Comparison of ENCODE assay signal across 29 cellular contexts in genomic region chr18:5918196-5918595, GRCh38. TPM values are rescaled to one million over a fixed set of nuclear protein-coding genes. Genes with fewer than 3 reads are reported as not detected.
"Had no signal": no experiment of that assay in that cellular context is flagged by ENCODE, and none has a peak within 500 bp of the region (broad histone marks: within the 10 kb centered on the region; RNA-seq: fewer than 3 reads in every experiment).

No MANE protein-coding gene starts in this region.

- DNase-seq: colonic mucosa; effector CD8-positive, alpha-beta T cell; endodermal cell; foreskin fibroblast; gastrocnemius medialis; head of caudate nucleus; mammary epithelial cell; mesendoderm; midbrain; naive thymus-derived CD4-positive, alpha-beta T cell; occipital lobe; ovary; posterior cingulate gyrus; psoas muscle; right cardiac atrium; sigmoid colon; stimulated activated CD4-positive, alpha-beta T cell treated with anti-CD3 and anti-CD28 coated beads, Interleukin-2, amount 100 ng/mL, for 24 hours; stimulated activated CD4-positive, alpha-beta T cell treated with anti-CD3 and anti-CD28 coated beads, Interleukin-4, amount 100 ng/mL, for 4 hours; stimulated activated naive CD8-positive, alpha-beta T cell treated with anti-CD3 and anti-CD28 coated beads, Interleukin-15, Interleukin-2, amounts not matched to agents 100 U/mL and 50 U/mL, for 24 hours; substantia nigra; testis; tibial artery had no signal

- H3K4me3 Mint-ChIP-seq: dendritic cell treated with granulocyte-macrophage colony-stimulating factor and Interleukin-4, amounts not matched to agents 40 ng/mL and 50 ng/mL, for 4 days; endodermal cell; naive thymus-derived CD4-positive, alpha-beta T cell; nephron; stimulated activated memory B cell treated with anti-CD40 and anti-IgM and Interleukin-4, amounts not matched to agents 10 μg/mL and 1 μg/mL and 100 μg/mL, for 72 hours had no signal

- H3K36me3 ChIP-seq: colonic mucosa, gastrocnemius medialis, ovary, sigmoid colon, tibial artery, vagina had no signal

- H3K9me3 ChIP-seq: colonic mucosa, gastrocnemius medialis, ovary, psoas muscle, sigmoid colon, testis, tibial artery, vagina had no signal

- H3K36me3 Mint-ChIP-seq: naive thymus-derived CD4-positive, alpha-beta T cell; stimulated activated memory B cell treated with anti-CD40 and anti-IgM and Interleukin-4, amounts not matched to agents 10 μg/mL and 1 μg/mL and 100 μg/mL, for 72 hours had no signal

- H3K27ac ChIP-seq: colonic mucosa, epithelial cell of prostate, gastrocnemius medialis, ovary, psoas muscle, sigmoid colon, testis, tibial artery, vagina had no signal

- H3K27me3 Mint-ChIP-seq: dendritic cell treated with granulocyte-macrophage colony-stimulating factor and Interleukin-4, amounts not matched to agents 40 ng/mL and 50 ng/mL, for 4 days had no signal

- H3K9me3 Mint-ChIP-seq: dendritic cell treated with granulocyte-macrophage colony-stimulating factor and Interleukin-4, amounts not matched to agents 40 ng/mL and 50 ng/mL, for 4 days; endodermal cell; nephron had no signal

- H3K4me3 ChIP-seq: colonic mucosa, gastrocnemius medialis, ovary, psoas muscle, sigmoid colon, testis, tibial artery, vagina had no signal

- H3K27ac Mint-ChIP-seq: dendritic cell treated with granulocyte-macrophage colony-stimulating factor and Interleukin-4, amounts not matched to agents 40 ng/mL and 50 ng/mL, for 4 days; endodermal cell; naive thymus-derived CD4-positive, alpha-beta T cell; nephron; stimulated activated memory B cell treated with anti-CD40 and anti-IgM and Interleukin-4, amounts not matched to agents 10 μg/mL and 1 μg/mL and 100 μg/mL, for 72 hours had no signal

- ATAC-seq: esophagus mucosa; gastrocnemius medialis; left lobe of liver; naive thymus-derived CD4-positive, alpha-beta T cell; psoas muscle; right cardiac atrium; stimulated activated memory B cell treated with anti-CD40 and anti-IgM and Interleukin-4, amounts not matched to agents 10 μg/mL and 1 μg/mL and 100 μg/mL, for 72 hours; stimulated activated naive CD8-positive, alpha-beta T cell treated with anti-CD3 and anti-CD28 coated beads, Interleukin-15, Interleukin-2, amounts not matched to agents 100 U/mL and 50 U/mL, for 24 hours had no signal

- H3K4me1 ChIP-seq: colonic mucosa, gastrocnemius medialis, psoas muscle, sigmoid colon, testis, tibial artery, vagina had no signal

- H3K4me1 Mint-ChIP-seq: naive thymus-derived CD4-positive, alpha-beta T cell; nephron; stimulated activated memory B cell treated with anti-CD40 and anti-IgM and Interleukin-4, amounts not matched to agents 10 μg/mL and 1 μg/mL and 100 μg/mL, for 72 hours had no signal

- H3K27me3 ChIP-seq: colonic mucosa, gastrocnemius medialis, ovary, sigmoid colon, testis, tibial artery, vagina had no signal

RNA-seq across cellular contexts. Expression of gene TMEM200C, which starts 22.9 kb away (rescaled TPM):
- total RNA-seq: naive thymus-derived CD4-positive, alpha-beta T cell had no signal
